11 cellular contexts compared by ENCODE assay signal in the genomic region with DNA sequence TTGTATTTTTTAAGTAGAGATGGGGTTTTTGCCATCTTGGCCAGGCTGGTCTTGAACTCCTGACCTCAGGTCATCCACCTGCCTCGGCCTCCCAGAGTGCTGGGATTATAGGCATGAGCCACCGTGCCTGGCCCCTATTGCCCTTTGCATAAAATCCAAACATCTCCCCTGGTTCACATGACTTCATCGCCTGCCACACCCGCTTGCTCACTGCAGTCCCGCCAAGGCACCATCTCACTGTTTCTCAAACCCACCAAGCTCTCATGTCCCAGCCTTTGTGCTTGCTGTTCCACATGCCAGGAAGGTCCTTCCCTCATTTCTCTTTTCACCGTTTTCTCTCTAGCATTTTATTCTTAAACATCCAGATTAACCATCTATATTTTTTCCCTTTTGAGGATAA. TPM values are rescaled to one million over a fixed set of nuclear protein-coding genes. Genes with fewer than 3 reads are reported as not detected.
DNase-seq lines count a peak whose midpoint lies in the region; ATAC-seq and TF ChIP-seq lines count a peak whose summit lies in the region.
"Had no signal": no experiment of that assay in that cellular context is flagged by ENCODE, and none has a peak within 500 bp of the region (broad histone marks: within the 10 kb centered on the region; RNA-seq: fewer than 3 reads in every experiment).

No MANE protein-coding gene starts in this region.

- H3K4me3 Mint-ChIP-seq in T-helper 2 cell treated with Interferon-gamma antibody and Interleukin-4, amounts not matched to agents 5 μg/mL and 100 μg/mL, for 36 hours = peak overlapping the region; percentile 52
- H3K4me3 Mint-ChIP-seq in central memory CD8-positive, alpha-beta T cell = peak overlapping the region; percentile 91
- H3K4me3 Mint-ChIP-seq in osteocyte (ENCODE audit: unreplicated experiment) = no peak overlapping the region
- H3K4me3 Mint-ChIP-seq: neural progenitor cell had no signal

- CTCF ChIA-PET in Panc1 (lab: Charles Lee) = no interaction called here

- POLR2A ChIA-PET in Panc1 (lab: Charles Lee) = no interaction called here

- H3K36me3 ChIP-seq in Panc1 (ENCODE audit: control insufficient read depth, insufficient read depth, low read length) = peaks cover 4% of the 10 kb centered on the region
- H3K36me3 ChIP-seq: neural progenitor cell had no signal

- H3K27me3 ChIP-seq in Panc1 (ENCODE audit: control insufficient read depth, insufficient read depth, low read length) = no peaks in the 10 kb centered on the region
- H3K27me3 ChIP-seq: neural progenitor cell had no signal

- H3K36me3 Mint-ChIP-seq in T-helper 2 cell treated with Interferon-gamma antibody and Interleukin-4, amounts not matched to agents 5 μg/mL and 100 μg/mL, for 36 hours (ENCODE audit: low read depth) = peaks cover 59% of the 10 kb centered on the region
- H3K36me3 Mint-ChIP-seq in central memory CD8-positive, alpha-beta T cell (ENCODE audit: insufficient read depth) = peaks cover 63% of the 10 kb centered on the region
- no peaks in the 10 kb centered on the region for H3K36me3 Mint-ChIP-seq in osteocyte (ENCODE audit: unreplicated experiment)

- no TSS peak for BruUV-seq in Panc1 (replicated peaks; lab: Mats Ljungman, UMichigan)

- H3K27me3 Mint-ChIP-seq in T-helper 2 cell treated with Interferon-gamma antibody and Interleukin-4, amounts not matched to agents 5 μg/mL and 100 μg/mL, for 36 hours (ENCODE audit: low read depth) = no peaks in the 10 kb centered on the region
- H3K27me3 Mint-ChIP-seq in central memory CD8-positive, alpha-beta T cell = no peaks in the 10 kb centered on the region
- no peaks in the 10 kb centered on the region for H3K27me3 Mint-ChIP-seq in osteocyte (ENCODE audit: unreplicated experiment)

- H3K4me1 Mint-ChIP-seq in T-helper 2 cell treated with Interferon-gamma antibody and Interleukin-4, amounts not matched to agents 5 μg/mL and 100 μg/mL, for 36 hours (ENCODE audit: low read depth) = peaks cover 56% of the 10 kb centered on the region
- peaks cover 67% of the 10 kb centered on the region for H3K4me1 Mint-ChIP-seq in central memory CD8-positive, alpha-beta T cell
- H3K4me1 Mint-ChIP-seq in osteocyte (ENCODE audit: unreplicated experiment) = peaks cover 40% of the 10 kb centered on the region

- peak overlapping the region; percentile 86 for H3K27ac Mint-ChIP-seq in T-helper 2 cell treated with Interferon-gamma antibody and Interleukin-4, amounts not matched to agents 5 μg/mL and 100 μg/mL, for 36 hours
- peak overlapping the region; percentile 99 for H3K27ac Mint-ChIP-seq in central memory CD8-positive, alpha-beta T cell (ENCODE audit: low read depth)
- peak overlapping the region; percentile 1 for H3K27ac Mint-ChIP-seq in osteocyte (ENCODE audit: unreplicated experiment)
- H3K27ac Mint-ChIP-seq: neural progenitor cell had no signal

- TF ChIP-seq CTCF in Panc1 (IDR thresholded peaks at IDR 0.05) (no peak), osteocyte (IDR thresholded peaks at IDR 0.05) (no peak)

- intact Hi-C loops in Panc1 (cut with micrococcal nuclease; ENCODE audit: unreplicated experiment) = no loop called here

- no peak for ATAC-seq in Panc1
- no peak for ATAC-seq in central memory CD8-positive, alpha-beta T cell (replicated peaks; ENCODE audit: extremely low read depth, poor library complexity, severe bottlenecking)
- no peak for ATAC-seq in HG03432 (IDR thresholded peaks at IDR 0.05; ENCODE audit: unreplicated experiment)

- H3K4me3 ChIP-seq in Panc1 (ENCODE audit: low read depth in 2 of 2, low read length in 2 of 2) = no peak overlapping the region
- H3K4me3 ChIP-seq: neural progenitor cell had no signal

- in situ Hi-C loops in Panc1 (cut with HindIII; ENCODE audit: low pct_unique_long_range_greater_than_20kb, low sequenced_read_pairs) = no loop called here

- DNase-seq in T-helper 2 cell treated with Interferon-gamma antibody and Interleukin-4, amounts not matched to agents 5 μg/mL and 100 μg/mL, for 36 hours (ENCODE audit: low spot score) = no peak
- DNase-seq in T-helper 2 cell (no peak), Panc1 (ENCODE audit: low read depth, low spot score) (no peak), osteocyte (ENCODE audit: extremely low spot score, unreplicated experiment) (no peak), superior temporal gyrus (ENCODE audit: extremely low spot score) (no peak)
- no peak for DNase-seq in central memory CD8-positive, alpha-beta T cell (ENCODE audit: low spot score in 2 of 2)
- no peak for DNase-seq in stimulated activated CD4-positive, alpha-beta T cell treated with anti-CD3 and anti-CD28 coated beads, Interleukin-1b, Interleukin-23, amount 100 ng/mL, for 48 hours
- DNase-seq: DMS79, NCI-H526 treated with DMSO at 0.1 percent for 48 hours had no signal

- no peaks in the 10 kb centered on the region for H3K9me3 ChIP-seq in Panc1 (ENCODE audit: control insufficient read depth, insufficient read depth, low read depth, low read length)

- H3K27ac ChIP-seq in Panc1 (ENCODE audit: low read length) = peak overlapping the region; percentile 10; the same call in 1 of the 2 replicates
- H3K27ac ChIP-seq: neural progenitor cell had no signal

- peaks cover 47% of the 10 kb centered on the region for H3K4me1 ChIP-seq in Panc1 (ENCODE audit: control insufficient read depth, insufficient read depth, low read length)

- H3K9me3 Mint-ChIP-seq in T-helper 2 cell treated with Interferon-gamma antibody and Interleukin-4, amounts not matched to agents 5 μg/mL and 100 μg/mL, for 36 hours = no peaks in the 10 kb centered on the region
- no peaks in the 10 kb centered on the region for H3K9me3 Mint-ChIP-seq in central memory CD8-positive, alpha-beta T cell
- H3K9me3 Mint-ChIP-seq in osteocyte (ENCODE audit: unreplicated experiment) = no peaks in the 10 kb centered on the region
- H3K9me3 Mint-ChIP-seq: neural progenitor cell had no signal

RNA-seq across cellular contexts. Expression of a gene that starts 9.7 kb away (rescaled TPM):
- total RNA-seq in Panc1 (2021; ENCODE audit: unreplicated experiment) (71.8 TPM), osteocyte (11.3 and 11.9 TPM in 2 replicates)
- 81.8 TPM for polyA plus RNA-seq in Panc1 (2012; ENCODE audit: insufficient read length)

RNA-seq across cellular contexts. Expression of a gene that starts 20.0 kb away (rescaled TPM):
- total RNA-seq in Panc1 (2021; ENCODE audit: unreplicated experiment) (31.2 TPM), osteocyte (21.0 and 21.8 TPM in 2 replicates)
- polyA plus RNA-seq in Panc1 (2012; ENCODE audit: insufficient read length) = 24.0 TPM

Comparison
In these comparisons a context has a peak if more than half of its experiments do, and no peak if none do; other contexts are left out.
1. H3K27ac Mint-ChIP-seq: peak in every context shown above with its lines; median percentile 99 in central memory CD8-positive, alpha-beta T cell; 86 in T-helper 2 cell treated with Interferon-gamma antibody and Interleukin-4, amounts not matched to agents 5 μg/mL and 100 μg/mL, for 36 hours; 1 in osteocyte.